8 cellular contexts compared by ENCODE assay signal in the genomic region with DNA sequence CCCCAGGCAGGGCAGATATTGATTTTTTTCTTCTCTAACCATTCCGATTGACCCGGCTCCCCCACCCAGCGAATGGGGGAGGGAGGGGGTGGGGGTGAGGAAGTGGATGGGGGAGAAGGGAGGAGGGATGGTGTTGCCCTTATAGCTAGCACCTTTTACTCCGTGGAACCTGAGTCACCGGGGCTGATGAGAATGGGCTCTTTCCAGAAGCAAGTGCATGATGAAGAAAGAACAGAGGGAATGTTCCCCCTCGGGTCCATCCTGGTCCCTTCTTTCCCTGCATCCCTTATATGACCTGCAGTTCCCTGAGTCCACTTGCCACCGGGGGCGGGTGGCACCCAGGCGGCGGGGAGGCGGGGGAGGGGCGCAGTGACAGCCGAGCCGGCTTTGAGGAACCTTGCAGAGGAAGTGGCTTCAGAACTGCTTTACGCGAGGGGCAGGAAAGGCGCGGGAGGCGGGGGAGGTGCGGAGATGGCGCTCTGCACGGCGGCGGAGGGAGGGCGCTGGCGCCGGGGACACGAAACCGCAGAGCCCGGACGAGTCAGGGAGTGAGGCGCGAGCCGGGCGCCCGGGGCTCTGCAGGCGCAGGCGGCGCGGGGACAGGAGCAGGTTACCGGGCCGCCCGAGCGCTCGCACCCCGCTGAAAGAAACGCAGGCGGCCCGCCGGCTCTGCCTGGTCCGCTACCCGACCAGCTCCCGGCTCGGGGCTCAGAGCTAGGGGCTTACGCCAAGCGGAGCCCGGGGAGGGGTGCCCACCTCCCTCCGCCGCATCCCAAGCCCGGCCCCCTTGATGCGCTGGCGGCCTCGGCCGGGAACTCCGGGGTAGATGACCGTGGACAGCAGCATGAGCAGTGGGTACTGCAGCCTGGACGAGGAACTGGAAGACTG. TPM values are rescaled to one million over a fixed set of nuclear protein-coding genes. Genes with fewer than 3 reads are reported as not detected.
DNase-seq lines count a peak whose midpoint lies in the region; ATAC-seq, FAIRE-seq and TF ChIP-seq lines count a peak whose summit lies in the region.

No MANE protein-coding gene starts in this region.

- peaks cover 6% of the 10 kb centered on the region for H3K27me3 ChIP-seq in BE2C

- H3K36me3 Mint-ChIP-seq in activated T-cell treated with anti-CD3 and anti-CD28 coated beads, Interleukin-2, amount 50 U/mL, for 72 hours (ENCODE audit: insufficient read depth in 2 of 2), result peaks cover 15 to 35% of the 10 kb centered on the region in 2 donors
- no peaks in the 10 kb centered on the region for H3K36me3 Mint-ChIP-seq in nephron (ENCODE audit: low read depth)

- H3K9me3 ChIP-seq in BE2C, result no peaks in the 10 kb centered on the region

- no peaks in the 10 kb centered on the region for H3K36me3 ChIP-seq in BE2C

- H3K27ac Mint-ChIP-seq in activated T-cell treated with anti-CD3 and anti-CD28 coated beads, Interleukin-2, amount 50 U/mL, for 72 hours, result peak overlapping the region; percentile 97
- H3K27ac Mint-ChIP-seq in nephron, result peak overlapping the region; percentile 78 to 93 (median 82)

- no peaks in the 10 kb centered on the region for H3K9me3 Mint-ChIP-seq in activated T-cell treated with anti-CD3 and anti-CD28 coated beads, Interleukin-2, amount 50 U/mL, for 72 hours
- H3K9me3 Mint-ChIP-seq in nephron, result no peaks in the 10 kb centered on the region

- DNase-seq in BE2C (peak; percentile 70), HT-29 (ENCODE audit: low spot score) (peak; percentile 53), RCC 7860 (ENCODE audit: low spot score) (peak; percentile 68), fibroblast of mammary gland (ENCODE audit: low read depth) (no peak)
- DNase-seq in activated T-cell treated with anti-CD3 and anti-CD28 coated beads, Interleukin-2, amount 50 U/mL, for 72 hours, result peak; percentile 91
- peak; percentile 92 for DNase-seq in stimulated activated naive CD8-positive, alpha-beta T cell treated with anti-CD3 and anti-CD28 coated beads, Interleukin-15, Interleukin-2, amounts not matched to agents 100 U/mL and 50 U/mL, for 24 hours

- H3K4me3 ChIP-seq in BE2C (ENCODE audit: low read depth, low read length) (peak overlapping the region; percentile 68), fibroblast of mammary gland (ENCODE audit: control insufficient read depth, low read depth, low read length) (peak overlapping the region; percentile 33)

- H3K27me3 Mint-ChIP-seq in activated T-cell treated with anti-CD3 and anti-CD28 coated beads, Interleukin-2, amount 50 U/mL, for 72 hours (ENCODE audit: low read depth), result no peaks in the 10 kb centered on the region
- H3K27me3 Mint-ChIP-seq in nephron (ENCODE audit: low read depth), result peaks cover 61% of the 10 kb centered on the region

- H3K4me1 Mint-ChIP-seq in activated T-cell treated with anti-CD3 and anti-CD28 coated beads, Interleukin-2, amount 50 U/mL, for 72 hours (ENCODE audit: low read depth), result peaks cover 71% of the 10 kb centered on the region
- H3K4me1 Mint-ChIP-seq in nephron, result peaks cover 55% of the 10 kb centered on the region

- no peak for FAIRE-seq in RCC 7860 (lab: Jason Lieb, UNC)

- H3K4me1 ChIP-seq in BE2C, result no peaks in the 10 kb centered on the region

- no peak for TF ChIP-seq CTCF in BE2C (IDR thresholded peaks at IDR 0.05; ENCODE audit: low read depth, low read length)
- TF ChIP-seq CTCF in fibroblast of mammary gland (conservative IDR thresholded peaks at IDR 0.05; ENCODE audit: control insufficient read depth, insufficient read depth, low read depth, low read length), result no peak
- no peak for TF ChIP-seq CTCF in nephron (IDR thresholded peaks at IDR 0.05; ENCODE audit: unreplicated experiment in 3 of 3)

- ATAC-seq in GM19372 (IDR thresholded peaks at IDR 0.05; ENCODE audit: low read depth, unreplicated experiment), result peak; percentile 50
- ATAC-seq in activated T-cell treated with anti-CD3 and anti-CD28 coated beads, Interleukin-2, amount 50 U/mL, for 72 hours (replicated peaks in 1 of 2), result peak; percentile 52 to 55
- peak; percentile 65 for ATAC-seq in stimulated activated naive CD8-positive, alpha-beta T cell treated with anti-CD3 and anti-CD28 coated beads, Interleukin-15, Interleukin-2, amounts not matched to agents 100 U/mL and 50 U/mL, for 24 hours

- peak overlapping the region; percentile 92 to 93 for H3K4me3 Mint-ChIP-seq in activated T-cell treated with anti-CD3 and anti-CD28 coated beads, Interleukin-2, amount 50 U/mL, for 72 hours
- H3K4me3 Mint-ChIP-seq in nephron, result peak overlapping the region; percentile 74 to 82 (median 79)

RNA-seq across cellular contexts. Expression of a gene that starts 49.7 kb away (rescaled TPM):
- polyA plus RNA-seq in BE2C (2012; ENCODE audit: insufficient read depth, insufficient read length, low read depth), result 1.3 TPM
- 7.9 and 8.8 TPM in 2 replicates for total RNA-seq in HT-29 (2014; rRNA removed; shearing (Covaris generic))
- 100 to 1,000 TPM; 227 to 240 TPM for total RNA-seq in activated T-cell treated with anti-CD3 and anti-CD28 coated beads, Interleukin-2, amount 50 U/mL, for 72 hours

RNA-seq across cellular contexts. Expression of a gene that starts 55.3 kb away (rescaled TPM):
- 24.4 TPM for polyA plus RNA-seq in BE2C (2012; ENCODE audit: insufficient read depth, insufficient read length, low read depth)
- 46.0 and 47.4 TPM in 2 replicates for total RNA-seq in HT-29 (2014; rRNA removed; shearing (Covaris generic))
- 100 to 1,000 TPM; 129 to 158 TPM for total RNA-seq in activated T-cell treated with anti-CD3 and anti-CD28 coated beads, Interleukin-2, amount 50 U/mL, for 72 hours

Comparison
In these comparisons a context has a peak if more than half of its experiments do, and no peak if none do; other contexts are left out.
1. RNA of a gene that starts 49.7 kb away (total RNA-seq): 227 to 240 TPM in activated T-cell treated with anti-CD3 and anti-CD28 coated beads, Interleukin-2, amount 50 U/mL, for 72 hours; 7.9 to 8.8 TPM in HT-29; every median in the first group is over 10 times any median in the second.
2. Peak in every context shown above with its lines, with median percentiles within 50 percentile points of each other: ATAC-seq.